9 cellular contexts compared by ENCODE assay signal in the genomic region with DNA sequence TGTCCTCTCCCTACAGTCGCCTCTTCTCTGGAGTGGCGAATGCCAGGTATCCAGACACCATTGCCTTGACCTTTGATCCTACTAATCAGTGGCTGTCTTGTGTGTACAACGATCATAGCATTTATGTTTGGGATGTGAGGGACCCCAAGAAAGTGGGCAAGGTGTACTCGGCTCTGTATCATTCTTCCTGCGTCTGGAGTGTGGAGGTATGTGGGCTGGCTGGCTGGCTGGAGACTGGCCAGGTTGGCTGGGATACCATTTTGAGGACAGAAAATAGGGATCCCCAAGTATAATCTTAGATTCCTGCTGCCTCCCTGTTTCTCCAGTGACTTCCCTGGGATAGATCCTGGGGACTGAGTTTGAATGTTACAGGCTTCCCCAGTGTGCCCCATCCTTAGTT.
"Had no signal": no experiment of that assay in that cellular context is flagged by ENCODE, and none has a peak within 500 bp of the region (broad histone marks: within the 10 kb centered on the region; RNA-seq: fewer than 3 reads in every experiment).

No MANE protein-coding gene starts in this region.

- H3K4me1 ChIP-seq: HAP-1 had no signal

- DNase-seq: GM23248, GOT3, H7, H9, HCEC 1CT, HFFc6 had no signal

- H3K27ac ChIP-seq: GM23248 had no signal

- H3K4me2 ChIP-seq: GM23338 had no signal

- H3K4me3 ChIP-seq: GM23248, GM23338, HAP-1 had no signal

- H3K9me3 ChIP-seq: HAP-1 had no signal

- H2AFZ ChIP-seq: GM23248, GM23338 had no signal

- ATAC-seq: GM23338, HCT116 had no signal
